ENCODE assay signal across 29 cellular contexts in the genomic region with DNA sequence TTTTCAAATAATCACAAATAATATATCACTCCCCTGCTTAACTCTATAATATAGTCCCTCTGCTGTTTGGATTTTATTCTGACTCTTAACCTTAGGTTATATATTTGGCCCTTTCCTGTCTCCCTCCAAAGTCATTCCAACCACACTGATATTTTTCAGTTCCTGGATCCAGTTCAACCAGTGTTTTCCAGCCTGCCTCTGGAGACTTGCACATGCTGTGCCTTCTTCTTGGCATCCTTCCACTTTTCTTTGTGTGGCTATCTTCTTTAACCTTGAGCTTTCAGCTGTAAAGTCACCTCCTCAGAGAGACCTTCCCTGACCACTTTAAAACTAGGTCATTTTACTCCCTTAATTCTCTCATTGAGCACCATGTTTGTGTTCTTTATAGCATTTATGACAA. TPM values are rescaled to one million over a fixed set of nuclear protein-coding genes. Genes with fewer than 3 reads are reported as not detected.
DNase-seq lines count a peak whose midpoint lies in the region; ATAC-seq and TF ChIP-seq lines count a peak whose summit lies in the region.
"Had no signal": no experiment of that assay in that cellular context is flagged by ENCODE, and none has a peak within 500 bp of the region (broad histone marks: within the 10 kb centered on the region; RNA-seq: fewer than 3 reads in every experiment).

No MANE protein-coding gene starts in this region.

- TF ChIP-seq CTCF in left ventricle myocardium inferior (IDR thresholded peaks at IDR 0.05; ENCODE audit: borderline replicate concordance) (no peak), HEK293 (tag by site-specific recombination; IDR thresholded peaks at IDR 0.05) (no peak)

- no peak overlapping the region for H3K4ac ChIP-seq in mesenchymal stem cell (ENCODE audit: low read depth in 1 of 2, low read length in 2 of 2)

- no peak overlapping the region for H2BK5ac ChIP-seq in mesenchymal stem cell (ENCODE audit: low read depth, low read length, poor library complexity, severe bottlenecking)

- H3K9ac ChIP-seq in mesenchymal stem cell (ENCODE audit: low read length) = no peak overlapping the region
- H3K9ac ChIP-seq: BLaER1, GM23248 had no signal

- intact Hi-C loops in left ventricle myocardium inferior (cut with micrococcal nuclease) (no loop called here), right cardiac atrium (cut with DNase I) (no loop called here)

- H3K4me1 Mint-ChIP-seq in stimulated activated effector memory CD8-positive, alpha-beta T cell treated with anti-CD3 and anti-CD28 coated beads, Interleukin-12 subunit alpha, Interleukin-12 subunit beta, amount 100 ng/mL, for 72 hours = peaks cover 5% of the 10 kb centered on the region
- H3K4me1 Mint-ChIP-seq: immature natural killer cell had no signal

- DNase-seq in left ventricle myocardium inferior = no peak
- DNase-seq in right cardiac atrium = no peak
- DNase-seq in amniotic epithelial cell (ENCODE audit: low read depth) = peak; percentile 45
- no peak for DNase-seq in stimulated activated effector memory CD8-positive, alpha-beta T cell treated with anti-CD3 and anti-CD28 coated beads, Interleukin-12 subunit alpha, Interleukin-12 subunit beta, amount 100 ng/mL, for 72 hours (ENCODE audit: low spot score in 2 of 2)
- DNase-seq in activated effector memory CD4-positive, alpha-beta T cell treated with anti-CD3 and anti-CD28 coated beads, Interleukin-2, amount 50 U/mL, for 16 hours = no peak
- DNase-seq in mesenchymal stem cell = no peak
- DNase-seq: activated CD4-positive, alpha-beta T cell treated with anti-CD3 and anti-CD28 coated beads for 48 hours; cortex of kidney; DND-41; effector memory CD4-positive, alpha-beta T cell; GF-D8; GM23248; immature natural killer cell; left cardiac atrium; NCI-H1092; NCI-H1694 treated with DMSO at 0.1 percent for 48 hours; NCI-H446 treated with DMSO at 0.1 percent for 48 hours; NCI-H774; stimulated activated CD4-positive, alpha-beta T cell treated with anti-CD3 and anti-CD28 coated beads, Interleukin-1b, Interleukin-23, amount 100 ng/mL, for 48 hours; SW 1271; T-helper 9 cell had no signal

- H4K91ac ChIP-seq in mesenchymal stem cell (ENCODE audit: low read length) = no peak overlapping the region

- no peak overlapping the region for H3K23ac ChIP-seq in mesenchymal stem cell (ENCODE audit: low read length in 2 of 2)

- H2BK120ac ChIP-seq in mesenchymal stem cell (ENCODE audit: low read depth, low read length) = no peak overlapping the region

- H3K36me3 Mint-ChIP-seq in stimulated activated effector memory CD8-positive, alpha-beta T cell treated with anti-CD3 and anti-CD28 coated beads, Interleukin-12 subunit alpha, Interleukin-12 subunit beta, amount 100 ng/mL, for 72 hours = peaks cover 100% of the 10 kb centered on the region

- no peak overlapping the region for H4K8ac ChIP-seq in mesenchymal stem cell (ENCODE audit: low read length)

- no peak overlapping the region for H2BK15ac ChIP-seq in mesenchymal stem cell (ENCODE audit: low read depth, poor library complexity, severe bottlenecking)

- H3K27ac ChIP-seq in left ventricle myocardium inferior (replicated peaks) = peak overlapping the region; percentile 16
- no peak overlapping the region for H3K27ac ChIP-seq in right cardiac atrium (ENCODE audit: low read length)
- no peak overlapping the region for H3K27ac ChIP-seq in HEK293 (ENCODE audit: extremely low read depth, low read depth, low read length)
- H3K27ac ChIP-seq in mesenchymal stem cell (ENCODE audit: low read length, poor library complexity, severe bottlenecking) = no peak overlapping the region
- H3K27ac ChIP-seq: BLaER1, epithelial cell of prostate, GM23248, right atrium auricular region had no signal

- no peak overlapping the region for H3K4me2 ChIP-seq in mesenchymal stem cell (ENCODE audit: low read length, poor library complexity, severe bottlenecking)
- H3K4me2 ChIP-seq: BLaER1 had no signal

- no peak overlapping the region for H2AK5ac ChIP-seq in mesenchymal stem cell (ENCODE audit: low read length, severe bottlenecking)

- peak overlapping the region; percentile 85 for H3K27ac Mint-ChIP-seq in stimulated activated effector memory CD8-positive, alpha-beta T cell treated with anti-CD3 and anti-CD28 coated beads, Interleukin-12 subunit alpha, Interleukin-12 subunit beta, amount 100 ng/mL, for 72 hours
- H3K27ac Mint-ChIP-seq: activated naive CD4-positive, alpha-beta T cell treated with anti-CD3 and anti-CD28 coated beads, Interleukin-2, amount 50 U/mL, for 72 hours had no signal

- no peak overlapping the region for H2AFZ ChIP-seq in mesenchymal stem cell (ENCODE audit: low read depth, low read length)
- H2AFZ ChIP-seq: GM23248 had no signal

- no peaks in the 10 kb centered on the region for H3K9me3 ChIP-seq in left ventricle myocardium inferior (replicated peaks)
- H3K9me3 ChIP-seq in right cardiac atrium (ENCODE audit: control insufficient read depth, low read length) = no peaks in the 10 kb centered on the region
- H3K9me3 ChIP-seq in HEK293 (ENCODE audit: control insufficient read depth, insufficient read depth, low read depth, low read length) = no peaks in the 10 kb centered on the region
- no peaks in the 10 kb centered on the region for H3K9me3 ChIP-seq in mesenchymal stem cell (ENCODE audit: control insufficient read depth, low read length)
- H3K9me3 ChIP-seq: BLaER1, right atrium auricular region, tibial nerve had no signal

- no peaks in the 10 kb centered on the region for H3K9me3 Mint-ChIP-seq in stimulated activated effector memory CD8-positive, alpha-beta T cell treated with anti-CD3 and anti-CD28 coated beads, Interleukin-12 subunit alpha, Interleukin-12 subunit beta, amount 100 ng/mL, for 72 hours
- H3K9me3 Mint-ChIP-seq: activated naive CD4-positive, alpha-beta T cell treated with anti-CD3 and anti-CD28 coated beads, Interleukin-2, amount 50 U/mL, for 72 hours; IgD-negative memory B cell; immature natural killer cell had no signal

- no peak overlapping the region for H3K4me3 Mint-ChIP-seq in stimulated activated effector memory CD8-positive, alpha-beta T cell treated with anti-CD3 and anti-CD28 coated beads, Interleukin-12 subunit alpha, Interleukin-12 subunit beta, amount 100 ng/mL, for 72 hours
- H3K4me3 Mint-ChIP-seq: IgD-negative memory B cell, immature natural killer cell had no signal

- H3K18ac ChIP-seq in mesenchymal stem cell (ENCODE audit: low read depth in 1 of 2, low read length in 2 of 2) = no peak overlapping the region

- peaks cover 12% of the 10 kb centered on the region for H3K79me1 ChIP-seq in mesenchymal stem cell (replicated peaks; ENCODE audit: low read length, poor library complexity, severe bottlenecking)

- POLR2A ChIA-PET in HEK293 (lab: Yijun Ruan, JAX) = no interaction called here

- CTCF ChIA-PET in HEK293 (lab: Yijun Ruan, JAX) = no interaction called here

- no peak overlapping the region for H3K4me3 ChIP-seq in left ventricle myocardium inferior
- H3K4me3 ChIP-seq in right cardiac atrium (ENCODE audit: low read length) = no peak overlapping the region
- H3K4me3 ChIP-seq in HEK293 (ENCODE audit: low read depth, low read length) = no peak overlapping the region
- no peak overlapping the region for H3K4me3 ChIP-seq in mesenchymal stem cell (ENCODE audit: insufficient read depth in 1 of 2, low read depth in 1 of 2, low read length in 2 of 2)
- H3K4me3 ChIP-seq: BLaER1, GM23248, right atrium auricular region, tibial nerve had no signal

- H3K36me3 ChIP-seq in left ventricle myocardium inferior (peaks cover 99% of the 10 kb centered on the region), HEK293 (ENCODE audit: control insufficient read depth in 2 of 2, insufficient read depth in 1 of 2, low read length in 2 of 2) (peaks cover 50 to 83% of the 10 kb centered on the region in 2 experiments), mesenchymal stem cell (ENCODE audit: control insufficient read depth in 1 of 2, insufficient read depth in 2 of 2, low read depth in 1 of 2, low read length in 2 of 2) (peaks cover 40 to 77% of the 10 kb centered on the region in 2 experiments)

- no peak overlapping the region for H2BK12ac ChIP-seq in mesenchymal stem cell (ENCODE audit: low read length in 2 of 2)

- H3K14ac ChIP-seq in mesenchymal stem cell (ENCODE audit: low read length in 2 of 2) = no peak overlapping the region

- H3K27me3 ChIP-seq in left ventricle myocardium inferior (ENCODE audit: low read depth) (no peaks in the 10 kb centered on the region), right cardiac atrium (ENCODE audit: control insufficient read depth, insufficient read depth) (no peaks in the 10 kb centered on the region), mesenchymal stem cell (ENCODE audit: control insufficient read depth in 1 of 2, insufficient read depth in 1 of 2, low read length in 2 of 2) (no peaks in the 10 kb centered on the region)
- H3K27me3 ChIP-seq: BLaER1, right atrium auricular region, tibial nerve had no signal

- no peak for ATAC-seq in right cardiac atrium
- no peak for ATAC-seq in stimulated activated effector memory CD8-positive, alpha-beta T cell treated with anti-CD3 and anti-CD28 coated beads, Interleukin-12 subunit alpha, Interleukin-12 subunit beta, amount 100 ng/mL, for 72 hours
- ATAC-seq: activated naive CD4-positive, alpha-beta T cell treated with anti-CD3 and anti-CD28 coated beads, Interleukin-2, amount 50 U/mL, for 72 hours; left cardiac atrium had no signal

- H3K4me1 ChIP-seq in left ventricle myocardium inferior = no peaks in the 10 kb centered on the region
- no peaks in the 10 kb centered on the region for H3K4me1 ChIP-seq in right cardiac atrium (ENCODE audit: control insufficient read depth, insufficient read depth, low read length)
- no peaks in the 10 kb centered on the region for H3K4me1 ChIP-seq in HEK293 (ENCODE audit: control insufficient read depth, insufficient read depth, low read length)
- H3K4me1 ChIP-seq in mesenchymal stem cell (ENCODE audit: control insufficient read depth, insufficient read depth, low read depth, low read length) = no peaks in the 10 kb centered on the region
- H3K4me1 ChIP-seq: BLaER1, right atrium auricular region, tibial nerve had no signal

RNA-seq across cellular contexts. Expression of a gene that starts 19.4 kb away (rescaled TPM):
- total RNA-seq in left ventricle myocardium inferior = 78.9 TPM
- total RNA-seq in right cardiac atrium = 100 to 1,000 TPM in 1 of 4 donors, 10 to 100 TPM in 3; 89.3 to 110 (median 93.5) TPM
- polyA plus RNA-seq in right cardiac atrium = 77.3 TPM
- polyA plus RNA-seq in mesenchymal stem cell (2013, experiment 1 of 2) = 216 TPM
- 216 TPM for polyA plus RNA-seq in mesenchymal stem cell (2013, experiment 2 of 2)

RNA-seq across cellular contexts. Expression of a gene that starts 26.8 kb away (rescaled TPM):
- total RNA-seq in left ventricle myocardium inferior (0.14 TPM), right cardiac atrium (under 1 TPM in 1 of 4 donors, not detected in 3; 0.21 TPM)
- 0.23 TPM for polyA plus RNA-seq in right cardiac atrium
- polyA plus RNA-seq in mesenchymal stem cell (2013, experiment 1 of 2) = 0.23 TPM
- polyA plus RNA-seq in mesenchymal stem cell (2013, experiment 2 of 2) = 0.16 TPM
- total RNA-seq: activated naive CD4-positive, alpha-beta T cell treated with anti-CD3 and anti-CD28 coated beads, Interleukin-2, amount 50 U/mL, for 72 hours; aorta; GM23248 had no signal
- polyA plus RNA-seq: immature natural killer cell had no signal

RNA-seq across cellular contexts. Expression of a gene that starts 29.1 kb away (rescaled TPM):
- total RNA-seq in left ventricle myocardium inferior (17.2 TPM), right cardiac atrium (10 to 100 TPM; 17.4 to 23.8 (median 20.3) TPM)
- polyA plus RNA-seq in right cardiac atrium = 12.5 TPM
- polyA plus RNA-seq in mesenchymal stem cell (2013, experiment 1 of 2) = 18.7 TPM
- polyA plus RNA-seq in mesenchymal stem cell (2013, experiment 2 of 2) = 17.7 TPM

RNA-seq across cellular contexts. Expression of a gene that starts 51.4 kb away (rescaled TPM):
- 44.3 TPM for total RNA-seq in left ventricle myocardium inferior
- 10 to 100 TPM; 46.7 to 86.4 (median 52.1) TPM for total RNA-seq in right cardiac atrium
- polyA plus RNA-seq in right cardiac atrium = 34.9 TPM
- polyA plus RNA-seq in mesenchymal stem cell (2013, experiment 1 of 2) = 9.3 TPM
- polyA plus RNA-seq in mesenchymal stem cell (2013, experiment 2 of 2) = 8.1 TPM

RNA-seq across cellular contexts. Expression of a gene that starts 53.0 kb away (rescaled TPM):
- total RNA-seq in left ventricle myocardium inferior = 42.8 TPM
- 10 to 100 TPM; 45.8 to 66.0 (median 49.8) TPM for total RNA-seq in right cardiac atrium
- polyA plus RNA-seq in right cardiac atrium = 39.3 TPM
- 10.7 TPM for polyA plus RNA-seq in mesenchymal stem cell (2013, experiment 1 of 2)
- 9.8 TPM for polyA plus RNA-seq in mesenchymal stem cell (2013, experiment 2 of 2)
